In the genomic region with DNA sequence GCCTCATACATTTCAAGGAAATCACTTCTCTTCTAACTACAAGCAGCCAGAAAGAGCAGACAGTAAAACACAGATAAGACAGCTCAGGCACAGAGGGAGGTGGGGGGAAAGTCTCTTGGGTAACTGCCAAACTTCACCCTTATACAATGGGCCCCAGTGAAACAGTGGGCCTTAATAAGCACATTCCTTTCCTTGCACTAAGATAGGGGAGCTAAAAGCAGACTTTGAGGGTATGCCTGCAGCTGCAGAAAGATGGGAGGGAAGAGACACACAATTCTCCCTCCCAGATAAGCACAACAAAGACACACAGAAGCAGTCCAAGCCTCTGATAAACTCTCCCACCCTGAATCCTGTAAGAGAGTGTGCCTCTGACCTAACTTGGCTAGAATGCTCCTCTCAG, we compare ENCODE assay signal across 7 cellular contexts. TPM values are rescaled to one million over a fixed set of nuclear protein-coding genes. Genes with fewer than 3 reads are reported as not detected.
"Had no signal": no experiment of that assay in that cellular context is flagged by ENCODE, and none has a peak within 500 bp of the region (broad histone marks: within the 10 kb centered on the region; RNA-seq: fewer than 3 reads in every experiment).

No MANE protein-coding gene starts in this region.

RNA-seq across cellular contexts. Expression of a gene that starts 18.1 kb away (rescaled TPM):
- total RNA-seq: dermis blood vessel endothelial cell; endothelial cell of umbilical vein; fibroblast of villous mesenchyme; mononuclear cell; naive thymus-derived CD4-positive, alpha-beta T cell had no signal
- polyA plus RNA-seq: endothelial cell of umbilical vein; fibroblast of lung; immature natural killer cell; naive thymus-derived CD4-positive, alpha-beta T cell had no signal
